ENCODE assay signal across 17 cellular contexts in the genomic region with DNA sequence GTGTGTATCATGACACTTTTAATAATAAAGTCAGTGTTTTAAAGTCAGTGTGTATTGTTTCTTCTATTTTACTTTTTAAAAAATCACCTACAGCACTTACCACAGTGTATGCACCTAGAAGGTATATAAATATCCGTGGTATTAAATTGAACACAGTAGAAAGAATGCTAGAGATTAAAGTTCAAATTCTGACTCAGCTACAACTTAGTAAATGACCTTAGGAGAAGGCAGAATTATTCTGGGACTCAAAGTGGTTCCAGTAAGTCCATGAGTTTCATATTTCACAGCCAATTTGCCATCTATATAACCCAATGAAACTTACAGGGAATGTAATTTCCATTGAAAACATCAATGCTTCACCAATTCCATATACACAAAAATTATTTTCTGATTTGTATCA. TPM values are rescaled to one million over a fixed set of nuclear protein-coding genes. Genes with fewer than 3 reads are reported as not detected.
DNase-seq lines count a peak whose midpoint lies in the region; ATAC-seq and TF ChIP-seq lines count a peak whose summit lies in the region.
"Had no signal": no experiment of that assay in that cellular context is flagged by ENCODE, and none has a peak within 500 bp of the region (broad histone marks: within the 10 kb centered on the region; RNA-seq: fewer than 3 reads in every experiment).

No MANE protein-coding gene starts in this region.

- no peak overlapping the region for H3K9ac ChIP-seq in SK-N-MC (ENCODE audit: insufficient read length)

- H3K36me3 ChIP-seq in SK-N-MC (ENCODE audit: insufficient read depth, low read length) = no peaks in the 10 kb centered on the region; the same call in 1 of the 2 replicates
- peaks cover 6% of the 10 kb centered on the region for H3K36me3 ChIP-seq in right atrium auricular region
- peaks cover 0 to 12% of the 10 kb centered on the region in 2 donors for H3K36me3 ChIP-seq in left lung
- no peaks in the 10 kb centered on the region for H3K36me3 ChIP-seq in BE2C
- H3K36me3 ChIP-seq: transverse colon had no signal

- H3K4me1 ChIP-seq in right atrium auricular region (peaks cover 0 to 61% of the 10 kb centered on the region in 2 donors), left lung (peaks cover 0 to 15% of the 10 kb centered on the region in 2 donors), BE2C (no peaks in the 10 kb centered on the region)

- no peaks in the 10 kb centered on the region for H3K27me3 ChIP-seq in right atrium auricular region
- no peaks in the 10 kb centered on the region for H3K27me3 ChIP-seq in left lung
- H3K27me3 ChIP-seq in BE2C = no peaks in the 10 kb centered on the region
- H3K27me3 ChIP-seq: brain microvascular endothelial cell, MG63, transverse colon had no signal

- DNase-seq in HCEC 1CT (peak; percentile 27), SK-N-MC (ENCODE audit: low read depth, low spot score) (no peak), right atrium auricular region (ENCODE audit: low spot score) (no peak), renal cortical epithelial cell (ENCODE audit: low read depth) (peak; percentile 47), left lung (no peak), BE2C (no peak)
- DNase-seq: activated CD8-positive, alpha-beta memory T cell treated with anti-CD3 and anti-CD28 coated beads, Interleukin-2, amount 50 U/mL, for 48 hours; brain microvascular endothelial cell; COR-L47; H7; MG63; NCI-H748 treated with DMSO at 0.1 percent for 48 hours; stimulated activated CD4-positive, alpha-beta T cell treated with anti-CD3 and anti-CD28 coated beads, Interleukin-4, amount 100 ng/mL, for 1 hour; T-helper 2 cell; transverse colon had no signal

- H3K27ac ChIP-seq in SK-N-MC (peak overlapping the region; percentile 46; the same call in 1 of the 2 replicates), right atrium auricular region (peak overlapping the region; percentile 66 to 68), left lung (no peak overlapping the region)
- H3K27ac ChIP-seq: brain microvascular endothelial cell, transverse colon, VCaP had no signal

- H3K4me3 ChIP-seq in SK-N-MC (no peak overlapping the region), right atrium auricular region (no peak overlapping the region), left lung (no peak overlapping the region), BE2C (ENCODE audit: low read depth, low read length) (no peak overlapping the region)
- H3K4me3 ChIP-seq: MG63, transverse colon had no signal

- TF ChIP-seq CTCF in right atrium auricular region (IDR thresholded peaks at IDR 0.05) (no peak), left lung (IDR thresholded peaks at IDR 0.05) (no peak), BE2C (IDR thresholded peaks at IDR 0.05; ENCODE audit: low read depth, low read length) (no peak)

- no peaks in the 10 kb centered on the region for H3K9me3 ChIP-seq in SK-N-MC (ENCODE audit: low read depth, low read length)
- no peaks in the 10 kb centered on the region for H3K9me3 ChIP-seq in right atrium auricular region
- no peaks in the 10 kb centered on the region for H3K9me3 ChIP-seq in left lung
- H3K9me3 ChIP-seq in BE2C = no peaks in the 10 kb centered on the region
- H3K9me3 ChIP-seq: MG63, transverse colon had no signal

- ATAC-seq in left lung (no peak), GM21723 (IDR thresholded peaks at IDR 0.05; ENCODE audit: unreplicated experiment) (no peak)

- intact Hi-C loops in left lung (cut with DNase I) = no loop called here

RNA-seq across cellular contexts. Expression of gene MAP4, which starts 52.7 kb away (rescaled TPM):
- 100 to 1,000 TPM; 428 to 552 TPM for total RNA-seq in right atrium auricular region
- 68.1 and 192 TPM in 2 replicates for total RNA-seq in renal cortical epithelial cell
- total RNA-seq in left lung = 100 to 1,000 TPM; 202 to 216 TPM
- polyA plus RNA-seq in BE2C (2012; ENCODE audit: insufficient read depth, insufficient read length, low read depth) = 45.2 TPM

Comparison
In these comparisons a context has a peak if more than half of its experiments do, and no peak if none do; other contexts are left out.
1. DNase-seq: peak in HCEC 1CT (single experiment) and renal cortical epithelial cell (single experiment); none in SK-N-MC (single experiment), right atrium auricular region (single experiment), left lung (0 of 2) and BE2C (single experiment).
2. H3K27ac ChIP-seq: peak in SK-N-MC (single experiment) and right atrium auricular region (2 of 2); none in left lung (0 of 2).